ENCODE assay signal across 12 cellular contexts in the genomic region with DNA sequence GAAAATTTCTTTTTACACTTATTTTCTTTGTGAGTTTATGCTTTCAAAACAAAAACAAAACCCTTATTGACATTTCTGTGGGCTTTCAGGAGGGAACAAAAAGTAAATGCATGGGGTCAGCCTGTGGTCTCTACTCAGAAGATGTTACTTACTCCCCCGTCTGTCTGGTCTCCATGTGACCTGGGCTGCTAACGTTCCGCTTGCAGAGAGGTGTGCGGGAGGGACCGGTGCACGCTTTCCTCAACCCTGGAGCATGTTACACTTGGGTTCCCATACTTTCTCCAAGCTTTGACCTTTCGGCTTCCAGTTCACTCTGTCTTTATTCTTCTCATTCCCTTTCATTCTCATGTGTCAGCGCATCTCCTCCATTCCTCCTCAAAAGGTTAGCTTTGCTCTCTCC. TPM values are rescaled to one million over a fixed set of nuclear protein-coding genes. Genes with fewer than 3 reads are reported as not detected.
DNase-seq lines count a peak whose midpoint lies in the region; ATAC-seq and TF ChIP-seq lines count a peak whose summit lies in the region.
"Had no signal": no experiment of that assay in that cellular context is flagged by ENCODE, and none has a peak within 500 bp of the region (broad histone marks: within the 10 kb centered on the region; RNA-seq: fewer than 3 reads in every experiment).

No MANE protein-coding gene starts in this region.

- H3K4me1 ChIP-seq in vagina, result no peaks in the 10 kb centered on the region
- H3K4me1 ChIP-seq: parathyroid adenoma had no signal

- TF ChIP-seq CTCF in progenitor cell of endocrine pancreas (IDR thresholded peaks at IDR 0.05; ENCODE audit: unreplicated experiment), result no peak
- TF ChIP-seq CTCF in vagina (IDR thresholded peaks at IDR 0.05), result no peak

- H3K9me3 Mint-ChIP-seq in activated T-cell treated with anti-CD3 and anti-CD28 coated beads, Interleukin-2, amount 50 U/mL, for 72 hours, result no peaks in the 10 kb centered on the region
- H3K9me3 Mint-ChIP-seq in progenitor cell of endocrine pancreas (ENCODE audit: low read depth), result no peaks in the 10 kb centered on the region

- no peaks in the 10 kb centered on the region for H3K9me3 ChIP-seq in vagina

- H3K4me3 ChIP-seq in vagina, result no peak overlapping the region
- H3K4me3 ChIP-seq: cardiac muscle cell had no signal

- no peaks in the 10 kb centered on the region for H3K27me3 ChIP-seq in vagina
- H3K27me3 ChIP-seq: cardiac muscle cell had no signal

- DNase-seq in activated T-cell treated with anti-CD3 and anti-CD28 coated beads, Interleukin-2, amount 50 U/mL, for 72 hours, result no peak
- DNase-seq in activated T-cell treated with anti-CD3 and anti-CD28 coated beads, Interleukin-2, amount 50 U/mL, for 1 hour, result no peak
- no peak for DNase-seq in progenitor cell of endocrine pancreas (ENCODE audit: low spot score, unreplicated experiment)
- DNase-seq in vagina (ENCODE audit: extremely low spot score in 2 of 2), result no peak
- no peak for DNase-seq in DMS79 treated with DMSO at 0.1 percent for 48 hours (lab: John Stamatoyannopoulos, UW)
- DNase-seq: left cardiac atrium, NCI-H446 treated with DMSO at 0.1 percent for 48 hours had no signal

- H3K4me1 Mint-ChIP-seq in activated T-cell treated with anti-CD3 and anti-CD28 coated beads, Interleukin-2, amount 50 U/mL, for 72 hours (ENCODE audit: low read depth), result peaks cover 50% of the 10 kb centered on the region
- H3K4me1 Mint-ChIP-seq in progenitor cell of endocrine pancreas (ENCODE audit: low read depth), result peaks cover 5% of the 10 kb centered on the region

- H3K36me3 ChIP-seq in vagina, result peaks cover 0 to 73% of the 10 kb centered on the region in 2 donors

- H3K27me3 Mint-ChIP-seq in activated T-cell treated with anti-CD3 and anti-CD28 coated beads, Interleukin-2, amount 50 U/mL, for 72 hours (ENCODE audit: low read depth), result no peaks in the 10 kb centered on the region
- no peaks in the 10 kb centered on the region for H3K27me3 Mint-ChIP-seq in progenitor cell of endocrine pancreas

- H3K27ac Mint-ChIP-seq in activated T-cell treated with anti-CD3 and anti-CD28 coated beads, Interleukin-2, amount 50 U/mL, for 72 hours, result peak overlapping the region; percentile 38
- peak overlapping the region; percentile 35 for H3K27ac Mint-ChIP-seq in progenitor cell of endocrine pancreas

- TF ChIP-seq POLR2A in vagina (IDR thresholded peaks at IDR 0.05), result no peak

- H3K4me3 Mint-ChIP-seq in activated T-cell treated with anti-CD3 and anti-CD28 coated beads, Interleukin-2, amount 50 U/mL, for 72 hours, result peak overlapping the region; percentile 67 to 76
- no peak overlapping the region for H3K4me3 Mint-ChIP-seq in progenitor cell of endocrine pancreas (ENCODE audit: low read depth)

- intact Hi-C loops in vagina (cut with DNase I), result no loop called here

- H3K36me3 Mint-ChIP-seq in activated T-cell treated with anti-CD3 and anti-CD28 coated beads, Interleukin-2, amount 50 U/mL, for 72 hours (ENCODE audit: insufficient read depth in 2 of 2), result peaks cover 8 to 29% of the 10 kb centered on the region in 2 donors
- H3K36me3 Mint-ChIP-seq in progenitor cell of endocrine pancreas (ENCODE audit: insufficient read depth), result peaks cover 50% of the 10 kb centered on the region

- no peak overlapping the region for H3K27ac ChIP-seq in vagina
- H3K27ac ChIP-seq: cardiac muscle cell, parathyroid adenoma had no signal

- ATAC-seq in activated T-cell treated with anti-CD3 and anti-CD28 coated beads, Interleukin-2, amount 50 U/mL, for 72 hours (replicated peaks in 1 of 2), result no peak
- ATAC-seq in GM21619 (IDR thresholded peaks at IDR 0.05; ENCODE audit: unreplicated experiment), result peak; percentile 29
- ATAC-seq in HG03432 (IDR thresholded peaks at IDR 0.05; ENCODE audit: unreplicated experiment), result peak; percentile 36
- no peak for ATAC-seq in HG03159 (IDR thresholded peaks at IDR 0.05; ENCODE audit: unreplicated experiment)
- ATAC-seq: left cardiac atrium had no signal

RNA-seq across cellular contexts. Expression of a gene that starts 36.5 kb away (rescaled TPM):
- total RNA-seq in activated T-cell treated with anti-CD3 and anti-CD28 coated beads, Interleukin-2, amount 50 U/mL, for 72 hours, result 10 to 100 TPM; 44.2 to 58.9 TPM
- total RNA-seq in progenitor cell of endocrine pancreas (102 and 116 TPM in 2 replicates), vagina (58.4 TPM)

RNA-seq across cellular contexts. Expression of a gene that starts 44.5 kb away (rescaled TPM):
- under 1 TPM; 0.14 to 0.95 TPM for total RNA-seq in activated T-cell treated with anti-CD3 and anti-CD28 coated beads, Interleukin-2, amount 50 U/mL, for 72 hours
- total RNA-seq in progenitor cell of endocrine pancreas (40.0 and 42.1 TPM in 2 replicates), vagina (15.2 TPM)

Comparison
In these comparisons a context has a peak if more than half of its experiments do, and no peak if none do; other contexts are left out.
1. ATAC-seq: peak in GM21619 (single experiment) and HG03432 (single experiment); none in activated T-cell treated with anti-CD3 and anti-CD28 coated beads, Interleukin-2, amount 50 U/mL, for 72 hours (0 of 2) and HG03159 (single experiment).